In the genomic region with DNA sequence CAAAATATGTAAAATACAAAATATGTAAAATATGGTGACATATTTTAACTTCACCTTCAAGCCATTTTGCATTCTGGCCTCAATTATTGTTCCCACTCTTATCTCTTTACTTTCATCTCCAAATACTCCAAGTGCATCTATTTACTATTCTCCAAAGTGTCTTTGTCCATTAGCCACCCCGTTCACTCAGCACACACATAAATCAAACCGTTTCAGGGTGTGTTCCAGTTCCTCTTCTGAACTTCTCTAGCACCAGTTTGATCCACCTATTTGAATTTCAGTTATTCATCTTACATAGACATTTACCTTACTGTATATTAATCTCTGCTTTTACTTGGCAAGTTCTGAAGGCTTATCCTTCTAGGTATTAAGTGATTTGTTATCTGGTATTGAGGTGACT, we compare ENCODE assay signal across 17 cellular contexts. TPM values are rescaled to one million over a fixed set of nuclear protein-coding genes. Genes with fewer than 3 reads are reported as not detected.
DNase-seq lines count a peak whose midpoint lies in the region; TF ChIP-seq lines count a peak whose summit lies in the region.
"Had no signal": no experiment of that assay in that cellular context is flagged by ENCODE, and none has a peak within 500 bp of the region (broad histone marks: within the 10 kb centered on the region; RNA-seq: fewer than 3 reads in every experiment).

No MANE protein-coding gene starts in this region.

- H3K36me3 ChIP-seq in neuronal stem cell (replicated peaks in 1 of 2; ENCODE audit: control insufficient read depth in 2 of 2, insufficient read depth in 2 of 2, low read length in 2 of 2), result peaks cover 0 to 3% of the 10 kb centered on the region in 2 donors

- H2AFZ ChIP-seq in neuronal stem cell (ENCODE audit: low read length), result no peak overlapping the region

- H3K4me1 Mint-ChIP-seq in chondrocyte (ENCODE audit: low read depth), result no peaks in the 10 kb centered on the region
- H3K4me1 Mint-ChIP-seq in progenitor cell of endocrine pancreas (ENCODE audit: low read depth), result no peaks in the 10 kb centered on the region

- H3K27ac ChIP-seq in cingulate gyrus (ENCODE audit: low read depth, low read length) (peak overlapping the region; percentile 39), neuronal stem cell (replicated peaks; ENCODE audit: low read length) (peak overlapping the region; percentile 93)

- no peak overlapping the region for H2BK15ac ChIP-seq in neuronal stem cell (ENCODE audit: low read length)

- no peak overlapping the region for H2BK120ac ChIP-seq in neuronal stem cell (ENCODE audit: low read depth, low read length)

- H4K8ac ChIP-seq in neuronal stem cell (ENCODE audit: low read depth, low read length), result no peak overlapping the region

- H3K4me2 ChIP-seq in neuronal stem cell (ENCODE audit: insufficient read depth, low read length, poor library complexity, severe bottlenecking), result no peak overlapping the region

- H3K27me3 ChIP-seq in neuronal stem cell (ENCODE audit: control insufficient read depth in 3 of 3, insufficient read depth in 3 of 3, low read depth in 1 of 3, low read length in 3 of 3), result no peaks in the 10 kb centered on the region

- H3K23ac ChIP-seq in neuronal stem cell (ENCODE audit: low read depth, low read length, poor library complexity), result no peak overlapping the region

- H3K9me3 ChIP-seq in neuronal stem cell (replicated peaks in 1 of 2; ENCODE audit: control insufficient read depth in 2 of 2, insufficient read depth in 1 of 2, low read depth in 1 of 2, low read length in 2 of 2), result no peaks in the 10 kb centered on the region

- H3K36me3 Mint-ChIP-seq in chondrocyte (ENCODE audit: low read depth) (peaks cover 9% of the 10 kb centered on the region), progenitor cell of endocrine pancreas (ENCODE audit: insufficient read depth) (peaks cover 13% of the 10 kb centered on the region)

- WGBS in neuronal stem cell (ENCODE audit: extremely low coverage in 2 of 2, insufficient read length in 2 of 2, insufficient replicate concordance in 1 of 2), 2 donors, result no CpG with 5 or more reads among the region's 2 CpGs

- H3K4me3 ChIP-seq in neuronal stem cell (ENCODE audit: low read length in 2 of 2), result no peak overlapping the region

- H3K4ac ChIP-seq in neuronal stem cell (ENCODE audit: low read length), result no peak overlapping the region

- H2AK5ac ChIP-seq in neuronal stem cell (ENCODE audit: low read depth, low read length), result no peak overlapping the region

- DNase-seq in MV-4-11 (lab: John Stamatoyannopoulos, UW) (peak; percentile 27), NOMO-1 treated with DMSO at 0.1 percent for 48 hours (lab: John Stamatoyannopoulos, UW; ENCODE audit: unreplicated experiment) (peak; percentile 20), neuronal stem cell (ENCODE audit: low spot score) (no peak), anterior cingulate cortex (lab: John Stamatoyannopoulos, UW) (no peak), chondrocyte (ENCODE audit: low spot score) (no peak), progenitor cell of endocrine pancreas (ENCODE audit: low spot score, unreplicated experiment) (no peak), SIG-M5 treated with dmso at 0.1 percent for 504 hours (lab: John Stamatoyannopoulos, UW; ENCODE audit: unreplicated experiment) (no peak)
- DNase-seq: Calu3; CD4-positive, alpha-beta T cell; DMS53; H9; MM.1S; NCI-H1417 treated with DMSO at 0.1 percent for 48 hours; NCI-H2029; NCI-H510A; SIG-M5 had no signal

- peaks cover 4 to 13% of the 10 kb centered on the region in 2 donors for H3K4me1 ChIP-seq in neuronal stem cell (ENCODE audit: control insufficient read depth in 2 of 2, insufficient read depth in 1 of 2, low read depth in 1 of 2, low read length in 2 of 2)

- H4K91ac ChIP-seq in neuronal stem cell (ENCODE audit: low read depth, low read length, poor library complexity), result no peak overlapping the region

- H2BK12ac ChIP-seq in neuronal stem cell (ENCODE audit: low read length), result no peak overlapping the region

- H3K9me3 Mint-ChIP-seq in chondrocyte (ENCODE audit: low read depth) (no peaks in the 10 kb centered on the region), progenitor cell of endocrine pancreas (ENCODE audit: low read depth) (no peaks in the 10 kb centered on the region)
- H3K9me3 Mint-ChIP-seq: CD4-positive, alpha-beta T cell; H9 had no signal

- no peaks in the 10 kb centered on the region for H3K79me1 ChIP-seq in neuronal stem cell (ENCODE audit: low read depth, low read length)

- H3K18ac ChIP-seq in neuronal stem cell (ENCODE audit: low read length), result no peak overlapping the region

- H3K4me3 Mint-ChIP-seq in chondrocyte (ENCODE audit: unreplicated experiment) (no peak overlapping the region), progenitor cell of endocrine pancreas (ENCODE audit: low read depth) (no peak overlapping the region)
- H3K4me3 Mint-ChIP-seq: CD4-positive, alpha-beta T cell; H9 had no signal

- no peak overlapping the region for H2BK5ac ChIP-seq in neuronal stem cell (ENCODE audit: low read length)

- no peak overlapping the region for H3K9ac ChIP-seq in neuronal stem cell (ENCODE audit: low read depth, low read length, poor library complexity)

- H3K27me3 Mint-ChIP-seq in chondrocyte (ENCODE audit: low read depth) (no peaks in the 10 kb centered on the region), progenitor cell of endocrine pancreas (no peaks in the 10 kb centered on the region)
- H3K27me3 Mint-ChIP-seq: CD4-positive, alpha-beta T cell had no signal

- no peak overlapping the region for H3K14ac ChIP-seq in neuronal stem cell (ENCODE audit: low read length)

- H3K27ac Mint-ChIP-seq in chondrocyte (ENCODE audit: unreplicated experiment) (no peak overlapping the region), progenitor cell of endocrine pancreas (no peak overlapping the region)
- H3K27ac Mint-ChIP-seq: CD4-positive, alpha-beta T cell had no signal

- TF ChIP-seq CTCF in chondrocyte (IDR thresholded peaks at IDR 0.05) (no peak), progenitor cell of endocrine pancreas (IDR thresholded peaks at IDR 0.05; ENCODE audit: unreplicated experiment) (no peak)

RNA-seq across cellular contexts. Expression of a gene that starts 45.1 kb away (rescaled TPM):
- 43.7 TPM for polyA plus RNA-seq in neuronal stem cell (2013, experiment 1 of 2)
- 47.1 TPM for polyA plus RNA-seq in neuronal stem cell (2013, experiment 2 of 2)
- 3.4 to 5.0 TPM (median 3.7 TPM) in 3 replicates for total RNA-seq in chondrocyte
- total RNA-seq in progenitor cell of endocrine pancreas, result 14.8 and 15.1 TPM in 2 replicates
- total RNA-seq: CD4-positive, alpha-beta T cell had no signal

Comparison
In these comparisons a context has a peak if more than half of its experiments do, and no peak if none do; other contexts are left out.
1. DNase-seq: peak in MV-4-11 (single experiment) and NOMO-1 treated with DMSO at 0.1 percent for 48 hours (single experiment); none in neuronal stem cell (single experiment), anterior cingulate cortex (0 of 58), chondrocyte (single experiment), progenitor cell of endocrine pancreas (single experiment) and SIG-M5 treated with dmso at 0.1 percent for 504 hours (single experiment).